Comparison of ENCODE assay signal across 16 cellular contexts in genomic region chr12:11718105-11718504, GRCh38.
DNase-seq lines count a peak whose midpoint lies in the region; ATAC-seq, FAIRE-seq and TF ChIP-seq lines count a peak whose summit lies in the region.
"Had no signal": no experiment of that assay in that cellular context is flagged by ENCODE, and none has a peak within 500 bp of the region (broad histone marks: within the 10 kb centered on the region; RNA-seq: fewer than 3 reads in every experiment).

No MANE protein-coding gene starts in this region.

- no peaks in the 10 kb centered on the region for H4K20me1 ChIP-seq in GM23338 (replicated peaks; ENCODE audit: insufficient read depth)

- no peaks in the 10 kb centered on the region for H3K9me2 ChIP-seq in GM23338 (ENCODE audit: insufficient read depth)

- no peak for ATAC-seq in GM23338
- no peak for ATAC-seq in HG03039 (IDR thresholded peaks at IDR 0.05; ENCODE audit: unreplicated experiment)
- ATAC-seq in GM21737 (IDR thresholded peaks at IDR 0.05; ENCODE audit: unreplicated experiment): no peak

- DNase-seq in GM23338 (ENCODE audit: low spot score) (no peak), breast epithelium (ENCODE audit: low spot score in 2 of 2) (no peak), small intestine (no peak), epidermal melanocyte (ENCODE audit: insufficient read length, low spot score) (no peak)
- DNase-seq in activated CD4-positive, alpha-beta T cell treated with anti-CD3 and anti-CD28 coated beads for 4 hours: no peak
- DNase-seq: Caco-2; Karpas-422; NCI-H1105 treated with DMSO at 0.1 percent for 48 hours; SIG-M5; stimulated activated CD4-positive, alpha-beta T cell treated with anti-CD3 and anti-CD28 coated beads, Interleukin-2, amount 100 ng/mL, for 48 hours had no signal

- H3K27ac Mint-ChIP-seq in GM23338: peak overlapping the region; percentile 39
- H3K27ac Mint-ChIP-seq: T-helper 2 cell treated with Interferon-gamma antibody and Interleukin-4, amounts not matched to agents 5 μg/mL and 100 μg/mL, for 36 hours had no signal

- no peak overlapping the region for H3K27ac ChIP-seq in GM23338 (ENCODE audit: low read depth)
- peak overlapping the region; percentile 16 to 70 for H3K27ac ChIP-seq in breast epithelium
- peak overlapping the region; percentile 39 to 58 for H3K27ac ChIP-seq in liver (ENCODE audit: low read depth in 1 of 2, low read length in 2 of 2)
- H3K27ac ChIP-seq in small intestine (ENCODE audit: low read depth in 1 of 2, low read length in 1 of 2): peak overlapping the region; percentile 62 to 73

- peaks cover 5% of the 10 kb centered on the region; the same call in 1 of the 2 replicates for H3K79me2 ChIP-seq in GM23338 (replicated peaks; ENCODE audit: insufficient read depth)

- no peak overlapping the region for H2AFZ ChIP-seq in GM23338

- H3K36me3 Mint-ChIP-seq in GM23338 (ENCODE audit: low read depth): no peaks in the 10 kb centered on the region; the same call in 2 of the 3 replicates

- intact Hi-C loops in breast epithelium (cut with DNase I; ENCODE audit: low total_unique reads): no loop called here

- peaks cover 24% of the 10 kb centered on the region for H3K4me1 ChIP-seq in GM23338 (ENCODE audit: insufficient read depth)
- H3K4me1 ChIP-seq in breast epithelium: peaks cover 5 to 14% of the 10 kb centered on the region in 2 donors
- peaks cover 11 to 32% (median 19%) of the 10 kb centered on the region in 4 donors for H3K4me1 ChIP-seq in liver (ENCODE audit: control insufficient read depth in 4 of 4, insufficient read depth in 4 of 4, low read length in 3 of 4)
- peaks cover 0 to 27% of the 10 kb centered on the region in 2 donors for H3K4me1 ChIP-seq in small intestine (ENCODE audit: control insufficient read depth in 2 of 2, insufficient read depth in 1 of 2, low read depth in 1 of 2, low read length in 1 of 2)

- H3F3A ChIP-seq in GM23338 (replicated peaks; ENCODE audit: low read depth): no peaks in the 10 kb centered on the region

- H3K9me3 ChIP-seq in breast epithelium: no peaks in the 10 kb centered on the region
- H3K9me3 ChIP-seq in liver (ENCODE audit: control insufficient read depth in 4 of 4, low read length in 3 of 4): no peaks in the 10 kb centered on the region
- no peaks in the 10 kb centered on the region for H3K9me3 ChIP-seq in small intestine (ENCODE audit: control insufficient read depth, low read depth)
- H3K9me3 ChIP-seq: Caco-2 had no signal

- no peak overlapping the region for H3K4me2 ChIP-seq in GM23338

- no peak for TF ChIP-seq POLR2A in breast epithelium (IDR thresholded peaks at IDR 0.05)

- H3K9ac ChIP-seq in liver (ENCODE audit: low read depth in 1 of 2, low read length in 2 of 2): no peak overlapping the region

- TF ChIP-seq RAD21 in liver (IDR thresholded peaks at IDR 0.05): no peak

- H3K9me3 Mint-ChIP-seq in GM23338: no peaks in the 10 kb centered on the region
- H3K9me3 Mint-ChIP-seq: activated T-helper 1 cell treated with anti-CD3 and anti-CD28 coated beads, Interleukin-12 subunit alpha, Interleukin-12 subunit beta, Interleukin-2, Interleukin-4 antibody, amounts not matched to agents 30 ng/mL and 10 ng/mL and 1 ng/mL, durations not matched to agents 14 hours and 24 hours and 36 hours; T-helper 2 cell treated with Interferon-gamma antibody and Interleukin-4, amounts not matched to agents 5 μg/mL and 100 μg/mL, for 36 hours had no signal

- H3K27me3 Mint-ChIP-seq in GM23338 (ENCODE audit: insufficient read depth, low read depth, poor library complexity): peaks cover 11% of the 10 kb centered on the region

- H3K4me1 Mint-ChIP-seq in GM23338: peaks cover 32% of the 10 kb centered on the region

- FAIRE-seq in small intestine (lab: Jason Lieb, UNC): no peak

- no peaks in the 10 kb centered on the region for H3K27me3 ChIP-seq in GM23338 (ENCODE audit: insufficient read depth)
- no peaks in the 10 kb centered on the region for H3K27me3 ChIP-seq in breast epithelium
- H3K27me3 ChIP-seq in liver (ENCODE audit: control insufficient read depth in 4 of 4, insufficient read depth in 4 of 4, low read length in 3 of 4): no peaks in the 10 kb centered on the region
- H3K27me3 ChIP-seq in small intestine (ENCODE audit: control insufficient read depth in 2 of 2, insufficient read depth in 2 of 2, low read length in 2 of 2): no peaks in the 10 kb centered on the region
- H3K27me3 ChIP-seq: cardiac muscle cell had no signal

- no peak overlapping the region; the same call in 2 of the 3 replicates for H3K4me3 Mint-ChIP-seq in GM23338
- H3K4me3 Mint-ChIP-seq: activated T-helper 1 cell treated with anti-CD3 and anti-CD28 coated beads, Interleukin-12 subunit alpha, Interleukin-12 subunit beta, Interleukin-2, Interleukin-4 antibody, amounts not matched to agents 30 ng/mL and 10 ng/mL and 1 ng/mL, durations not matched to agents 14 hours and 24 hours and 36 hours; T-helper 2 cell treated with Interferon-gamma antibody and Interleukin-4, amounts not matched to agents 5 μg/mL and 100 μg/mL, for 36 hours had no signal

- H3K36me3 ChIP-seq in GM23338 (ENCODE audit: insufficient read depth): no peaks in the 10 kb centered on the region
- H3K36me3 ChIP-seq in breast epithelium: no peaks in the 10 kb centered on the region
- no peaks in the 10 kb centered on the region for H3K36me3 ChIP-seq in liver (ENCODE audit: control insufficient read depth in 4 of 4, insufficient read depth in 3 of 4, low read depth in 1 of 4, low read length in 3 of 4)
- no peaks in the 10 kb centered on the region for H3K36me3 ChIP-seq in small intestine (ENCODE audit: control insufficient read depth in 2 of 2, insufficient read depth in 2 of 2, low read length in 2 of 2)
- H3K36me3 ChIP-seq: cardiac muscle cell had no signal

- TF ChIP-seq CTCF in GM23338 (conservative IDR thresholded peaks at IDR 0.05; ENCODE audit: low read depth in 2 of 2) (no peak), breast epithelium (IDR thresholded peaks at IDR 0.05) (no peak), liver (IDR thresholded peaks at IDR 0.05; ENCODE audit: low read depth, low read length, missing input control) (no peak)

- WGBS in liver: 92% methylated on average over 3 of the region's 3 CpGs
- WGBS in small intestine, 3 donors: 41 to 63% (median 52%) methylated on average over 3 of the region's 3 CpGs

- H3K4me3 ChIP-seq in GM23338: no peak overlapping the region
- no peak overlapping the region for H3K4me3 ChIP-seq in breast epithelium
- H3K4me3 ChIP-seq in liver (ENCODE audit: low read depth in 1 of 3, low read length in 3 of 3): no peak overlapping the region
- no peak overlapping the region for H3K4me3 ChIP-seq in small intestine (ENCODE audit: low read depth in 1 of 2, low read length in 2 of 2)
- H3K4me3 ChIP-seq: cardiac muscle cell had no signal

TF ChIP-seq in GM23338, 12 proteins besides CTCF, POLR2A, EP300 and RAD21 (continues in another document):
- TF ChIP-seq STAT1 (IDR thresholded peaks at IDR 0.05; ENCODE audit: unreplicated experiment) (no peak), JUNB (IDR thresholded peaks at IDR 0.05; ENCODE audit: unreplicated experiment) (no peak), REST (IDR thresholded peaks at IDR 0.05; ENCODE audit: unreplicated experiment) (no peak)

TF ChIP-seq in liver, 16 proteins besides CTCF, POLR2A, EP300 and RAD21 (continues in another document):
- no peak for TF ChIP-seq REST (IDR thresholded peaks at IDR 0.05)
- no peak for TF ChIP-seq MAX (IDR thresholded peaks at IDR 0.05)
- TF ChIP-seq GABPA (IDR thresholded peaks at IDR 0.05 in 1 of 2, conservative IDR thresholded peaks at IDR 0.05 in 1 of 2): no peak
- TF ChIP-seq ATF3 (IDR thresholded peaks at IDR 0.05): no peak
- TF ChIP-seq HNF4A (conservative IDR thresholded peaks at IDR 0.05): no peak
- no peak for TF ChIP-seq SP1 (IDR thresholded peaks at IDR 0.05)
